In the genomic region with DNA sequence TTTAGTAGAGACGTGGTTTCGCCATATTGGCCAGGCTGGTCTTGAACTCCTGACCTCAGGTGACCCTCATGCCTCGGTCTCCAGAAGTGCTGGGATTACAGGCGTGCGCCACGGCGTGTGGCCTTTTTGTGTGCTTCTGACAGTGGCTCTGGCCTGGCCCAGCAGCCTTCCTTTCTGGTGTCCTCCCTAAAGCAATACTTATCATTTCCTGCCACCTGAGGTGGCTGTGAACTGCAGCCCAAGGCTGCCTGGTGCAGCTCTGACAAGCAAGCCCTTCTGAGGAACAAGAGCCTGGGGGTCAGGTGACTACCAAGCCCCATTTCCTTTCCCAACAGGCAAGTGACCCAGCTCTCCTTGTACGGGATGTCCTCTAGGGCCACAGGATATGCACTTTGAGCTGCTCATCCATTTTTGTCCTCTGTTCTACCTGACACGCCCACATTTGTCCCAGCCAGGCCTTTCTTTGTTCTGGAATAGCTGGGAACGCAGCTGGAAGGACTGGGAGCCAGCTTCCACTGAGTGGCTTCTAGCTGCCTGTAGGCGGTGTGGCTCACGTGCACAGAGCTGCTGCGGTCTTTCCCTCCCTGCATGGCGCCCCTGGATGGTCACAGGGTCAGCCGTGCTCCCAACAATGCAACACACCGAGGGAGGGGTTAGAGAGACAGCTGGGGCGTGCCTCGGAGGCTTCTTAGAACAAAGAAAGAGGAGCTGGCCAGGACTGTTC, we compare ENCODE assay signal across 8 cellular contexts. TPM values are rescaled to one million over a fixed set of nuclear protein-coding genes. Genes with fewer than 3 reads are reported as not detected.
DNase-seq lines count a peak whose midpoint lies in the region; ATAC-seq and TF ChIP-seq lines count a peak whose summit lies in the region.

No MANE protein-coding gene starts in this region.

- H3K9me3 ChIP-seq in IMR-90 (ENCODE audit: control insufficient read depth, insufficient read depth, low read length) (no peaks in the 10 kb centered on the region), adrenal gland (replicated peaks in 1 of 3) (no peaks in the 10 kb centered on the region), sigmoid colon (no peaks in the 10 kb centered on the region)

- no peak overlapping the region for H2BK20ac ChIP-seq in IMR-90 (ENCODE audit: low read depth, low read length)

- no peaks in the 10 kb centered on the region for H3K79me1 ChIP-seq in IMR-90 (ENCODE audit: low read depth in 1 of 2, low read length in 2 of 2)

- intact Hi-C loops in IMR-90 (cut with micrococcal nuclease): loop anchor here (10.0 kb wide), 1 partner anchor 232 kb away; no protein-coding TSS in a partner anchor
- intact Hi-C loops in adrenal gland (cut with DNase I): loop anchor here in 1 of 2 donors (10.0 kb wide), 1 partner anchor 232 kb away; no protein-coding TSS in a partner anchor
- intact Hi-C loops in left cardiac atrium (cut with DNase I): loop anchor here in 1 of 2 donors (5.0 kb wide), 1 partner anchor 229 kb away; no protein-coding TSS in a partner anchor
- intact Hi-C loops in sigmoid colon (cut with DNase I): loop anchor here (5.0 kb wide), 1 partner anchor 229 kb away; no protein-coding TSS in a partner anchor

- H2BK15ac ChIP-seq in IMR-90 (ENCODE audit: low read depth, low read length): no peak overlapping the region

- TF ChIP-seq CTCF in IMR-90 (conservative IDR thresholded peaks at IDR 0.05; ENCODE audit: low read depth, low read length) (no peak), adrenal gland (IDR thresholded peaks at IDR 0.05) (peak in 1 of 6 experiments; percentile 14), sigmoid colon (IDR thresholded peaks at IDR 0.05) (no peak)

- peaks cover 3% of the 10 kb centered on the region for H3K9me1 ChIP-seq in IMR-90 (ENCODE audit: insufficient read depth, low read length)

- H3K4me2 ChIP-seq in IMR-90 (ENCODE audit: low read depth, low read length): no peak overlapping the region

- H2AFZ ChIP-seq in IMR-90 (replicated peaks; ENCODE audit: low read length, poor library complexity): peak overlapping the region; percentile 15

- dilution Hi-C loops in IMR-90 (cut with HindIII; ENCODE audit: low sequenced_read_pairs, unreplicated experiment): no loop called here

- no peak overlapping the region for H4K8ac ChIP-seq in IMR-90 (ENCODE audit: low read depth in 2 of 2, low read length in 2 of 2)

- H3K27me3 ChIP-seq in IMR-90 (ENCODE audit: control insufficient read depth, insufficient read depth, low read length): no peaks in the 10 kb centered on the region
- H3K27me3 ChIP-seq in adrenal gland: no peaks in the 10 kb centered on the region
- H3K27me3 ChIP-seq in sigmoid colon: no peaks in the 10 kb centered on the region

- no peak overlapping the region for H4K5ac ChIP-seq in IMR-90 (ENCODE audit: low read depth, low read length)

- H4K91ac ChIP-seq in IMR-90 (ENCODE audit: insufficient read depth, low read depth, low read length): no peak overlapping the region

- 74% methylated on average over 9 of the region's 18 CpGs; no CpG with 5 or more reads in 1 of the 2 experiments for WGBS in IMR-90 (ENCODE audit: extremely low coverage in 2 of 2, insufficient read length in 1 of 2), 2 experiments
- WGBS in adrenal gland, 4 donors: 66 to 77% (median 73%) methylated on average over 11 to 18 of the region's 18 CpGs
- 45 to 69% methylated on average over 18 of the region's 18 CpGs for WGBS in sigmoid colon, 2 donors

- no peak overlapping the region for H3K23ac ChIP-seq in IMR-90 (ENCODE audit: low read depth, low read length)

- no TSS peak for BruUV-seq in IMR-90 (replicated peaks; lab: Mats Ljungman, UMichigan)

- H3K4me3 ChIP-seq in IMR-90 (ENCODE audit: insufficient read depth, low read depth, low read length) (no peak overlapping the region), adrenal gland (no peak overlapping the region), sigmoid colon (no peak overlapping the region)

- no peaks in the 10 kb centered on the region for H4K20me1 ChIP-seq in IMR-90 (ENCODE audit: insufficient read depth, low read length)

- DNase-seq in IMR-90: no peak
- DNase-seq in adrenal gland: peak; percentile 46 to 87 (median 55)
- DNase-seq in left cardiac atrium: peak; percentile 76
- peak; percentile 89 for DNase-seq in sigmoid colon
- no peak for DNase-seq in NCI-H2196 treated with DMSO at 0.1 percent for 48 hours (lab: John Stamatoyannopoulos, UW; ENCODE audit: unreplicated experiment)
- no peak for DNase-seq in AG08396 (ENCODE audit: low spot score)

- peak overlapping the region; percentile 92 for H2AK9ac ChIP-seq in IMR-90 (replicated peaks; ENCODE audit: low read depth, low read length, poor library complexity)

- H3K27ac ChIP-seq in IMR-90 (ENCODE audit: insufficient read depth, low read length): no peak overlapping the region
- peak overlapping the region in 2 of 5 donors; percentile 47 to 75 for H3K27ac ChIP-seq in adrenal gland
- H3K27ac ChIP-seq in sigmoid colon: peak overlapping the region; percentile 44 to 66 (median 56)

- no peak overlapping the region for H3K18ac ChIP-seq in IMR-90 (ENCODE audit: low read depth, low read length)

- TF ChIP-seq POLR2A in IMR-90 (IDR thresholded peaks at IDR 0.05; ENCODE audit: low read depth, low read length): no peak
- no peak for TF ChIP-seq POLR2A in adrenal gland (IDR thresholded peaks at IDR 0.05)
- TF ChIP-seq POLR2A in sigmoid colon (IDR thresholded peaks at IDR 0.05): no peak

- H2BK5ac ChIP-seq in IMR-90 (ENCODE audit: low read depth, low read length, poor library complexity, severe bottlenecking): no peak overlapping the region

- TF ChIP-seq EP300 in sigmoid colon (IDR thresholded peaks at IDR 0.05): peak in 1 of 4 donors; percentile 23

- POLR2A ChIA-PET in IMR-90 (lab: Charles Lee; ENCODE audit: unreplicated experiment): no interaction called here

- no peak overlapping the region for H2BK120ac ChIP-seq in IMR-90 (ENCODE audit: low read depth, low read length)

- H3K4me1 ChIP-seq in IMR-90 (ENCODE audit: control insufficient read depth, insufficient read depth, low read length): peaks cover 8% of the 10 kb centered on the region
- H3K4me1 ChIP-seq in adrenal gland (replicated peaks in 1 of 2): peaks cover 0 to 7% of the 10 kb centered on the region in 2 donors
- H3K4me1 ChIP-seq in sigmoid colon: peaks cover 0 to 24% (median 14%) of the 10 kb centered on the region in 4 donors

- no peak overlapping the region for H3K4ac ChIP-seq in IMR-90 (ENCODE audit: low read depth, low read length)

- no peak for ATAC-seq in IMR-90 (ENCODE audit: low read depth)
- ATAC-seq in left cardiac atrium: peak; percentile 47 to 66
- no peak for ATAC-seq in HG03039 (IDR thresholded peaks at IDR 0.05; ENCODE audit: unreplicated experiment)
- ATAC-seq in HG03095 (IDR thresholded peaks at IDR 0.05; ENCODE audit: unreplicated experiment): no peak

- H3K9ac ChIP-seq in IMR-90 (ENCODE audit: low read depth, low read length): no peak overlapping the region

- CTCF ChIA-PET in IMR-90 (lab: Yijun Ruan, JAX): interaction anchor here (1.5 kb wide), 2 partner anchors 45 to 290 kb away, joined by 5 to 10 read pairs; no protein-coding TSS in a partner anchor

- TF ChIP-seq RAD21 in IMR-90 (IDR thresholded peaks at IDR 0.05; ENCODE audit: low read length): no peak

- in situ Hi-C loops in IMR-90 (cut with MboI; ENCODE audit: low sequenced_read_pairs): no loop called here

- no peak overlapping the region for H3K56ac ChIP-seq in IMR-90 (ENCODE audit: extremely low read depth, insufficient read depth, low read length)

- H3K14ac ChIP-seq in IMR-90 (replicated peaks; ENCODE audit: low read depth, low read length): no peak overlapping the region

- H3K36me3 ChIP-seq in IMR-90 (ENCODE audit: control insufficient read depth, insufficient read depth, low read length): peaks cover 21% of the 10 kb centered on the region
- H3K36me3 ChIP-seq in adrenal gland (replicated peaks in 1 of 2): peaks cover 0 to 22% of the 10 kb centered on the region in 2 donors
- peaks cover 7 to 37% (median 23%) of the 10 kb centered on the region in 4 donors for H3K36me3 ChIP-seq in sigmoid colon

- no peak overlapping the region; the same call in 1 of the 2 replicates for H2AK5ac ChIP-seq in IMR-90 (ENCODE audit: low read depth, low read length)

TF ChIP-seq in IMR-90, 13 proteins besides CTCF, POLR2A, EP300 and RAD21:
- TF ChIP-seq FOS (IDR thresholded peaks at IDR 0.05; ENCODE audit: low read depth, low read length) (no peak), CHD1 (IDR thresholded peaks at IDR 0.05; ENCODE audit: low read depth, low read length) (no peak), MXI1 (IDR thresholded peaks at IDR 0.05; ENCODE audit: borderline replicate concordance, low read depth, low read length) (no peak), BHLHE40 (IDR thresholded peaks at IDR 0.05; ENCODE audit: low read depth, low read length) (peak; percentile 29; the same call in 1 of the 2 replicates), MAZ (IDR thresholded peaks at IDR 0.05; ENCODE audit: borderline replicate concordance, low read depth, low read length) (no peak), CEBPB (IDR thresholded peaks at IDR 0.05; ENCODE audit: low read depth, low read length) (no peak)
- TF ChIP-seq, protein P1, sequence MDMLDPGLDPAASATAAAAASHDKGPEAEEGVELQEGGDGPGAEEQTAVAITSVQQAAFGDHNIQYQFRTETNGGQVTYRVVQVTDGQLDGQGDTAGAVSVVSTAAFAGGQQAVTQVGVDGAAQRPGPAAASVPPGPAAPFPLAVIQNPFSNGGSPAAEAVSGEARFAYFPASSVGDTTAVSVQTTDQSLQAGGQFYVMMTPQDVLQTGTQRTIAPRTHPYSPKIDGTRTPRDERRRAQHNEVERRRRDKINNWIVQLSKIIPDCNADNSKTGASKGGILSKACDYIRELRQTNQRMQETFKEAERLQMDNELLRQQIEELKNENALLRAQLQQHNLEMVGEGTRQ (IDR thresholded peaks at IDR 0.05; ENCODE audit: low read depth, low read length): no peak
- TF ChIP-seq, protein P2, sequence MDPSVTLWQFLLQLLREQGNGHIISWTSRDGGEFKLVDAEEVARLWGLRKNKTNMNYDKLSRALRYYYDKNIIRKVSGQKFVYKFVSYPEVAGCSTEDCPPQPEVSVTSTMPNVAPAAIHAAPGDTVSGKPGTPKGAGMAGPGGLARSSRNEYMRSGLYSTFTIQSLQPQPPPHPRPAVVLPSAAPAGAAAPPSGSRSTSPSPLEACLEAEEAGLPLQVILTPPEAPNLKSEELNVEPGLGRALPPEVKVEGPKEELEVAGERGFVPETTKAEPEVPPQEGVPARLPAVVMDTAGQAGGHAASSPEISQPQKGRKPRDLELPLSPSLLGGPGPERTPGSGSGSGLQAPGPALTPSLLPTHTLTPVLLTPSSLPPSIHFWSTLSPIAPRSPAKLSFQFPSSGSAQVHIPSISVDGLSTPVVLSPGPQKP (IDR thresholded peaks at IDR 0.05; ENCODE audit: borderline replicate concordance, low read depth, low read length): no peak

RNA-seq across cellular contexts. Expression of a gene that starts 12.3 kb away (rescaled TPM):
- total RNA-seq in IMR-90 (2012; rRNA removed): 59.4 and 69.5 TPM in 2 replicates
- 240 and 272 TPM in 2 replicates for polyA plus RNA-seq in IMR-90 (2012; rRNA removed)
- 79.6 and 204 TPM in 2 replicates for polyA plus RNA-seq in IMR-90 (2012; cell fraction: cytosol; rRNA removed)
- 82.1 and 146 TPM in 2 replicates for polyA plus RNA-seq in IMR-90 (2012; cell fraction: nucleus; rRNA removed; ENCODE audit: low replicate concordance)
- 10 to 100 TPM in 7 of 8 donors, 1 to 10 TPM in 1; 7.3 to 26.6 (median 15.0) TPM for total RNA-seq in adrenal gland
- 1 to 10 TPM; 3.8 to 7.3 (median 6.2) TPM for polyA plus RNA-seq in adrenal gland
- 10 to 100 TPM; 14.1 to 15.4 TPM for total RNA-seq in left cardiac atrium
- 10 to 100 TPM in 3 of 4 donors, 1 to 10 TPM in 1; 9.7 to 28.2 (median 15.1) TPM for total RNA-seq in sigmoid colon
- 10 to 100 TPM; 24.6 to 72.1 (median 31.9) TPM for polyA plus RNA-seq in sigmoid colon

Comparison
In these comparisons a context has a peak if more than half of its experiments do, and no peak if none do; other contexts are left out.
1. ATAC-seq: peak in left cardiac atrium (2 of 2); none in IMR-90 (single experiment), HG03039 (single experiment) and HG03095 (single experiment).
2. DNase-seq: peak in adrenal gland (7 of 7), left cardiac atrium (single experiment) and sigmoid colon (single experiment); none in IMR-90 (single experiment), NCI-H2196 treated with DMSO at 0.1 percent for 48 hours (single experiment) and AG08396 (single experiment).